In genomic region chr2:29314816-29315571, GRCh38 we compare ENCODE assay signal across 9 cellular contexts.
DNase-seq lines count a peak whose midpoint lies in the region; ATAC-seq and TF ChIP-seq lines count a peak whose summit lies in the region.
"Had no signal": no experiment of that assay in that cellular context is flagged by ENCODE, and none has a peak within 500 bp of the region (broad histone marks: within the 10 kb centered on the region; RNA-seq: fewer than 3 reads in every experiment).

No MANE protein-coding gene starts in this region.

- peak; percentile 38 for DNase-seq in CD1c-positive myeloid dendritic cell (ENCODE audit: extremely low spot score)
- peak in 4 of 10 donors; percentile 31 to 50 (median 45) for DNase-seq in dorsolateral prefrontal cortex
- DNase-seq in NCI-H146 treated with DMSO at 0.1 percent for 48 hours (lab: John Stamatoyannopoulos, UW; ENCODE audit: unreplicated experiment) = no peak
- no peak for DNase-seq in hepatic stellate cell (ENCODE audit: low spot score)

- no peaks in the 10 kb centered on the region for H3K36me3 ChIP-seq in rectal smooth muscle tissue (ENCODE audit: control insufficient read depth, insufficient read depth, low read length)

- no peak overlapping the region for H3K9ac ChIP-seq in rectal smooth muscle tissue (ENCODE audit: low read length)

- ATAC-seq in GM19455 (IDR thresholded peaks at IDR 0.05; ENCODE audit: unreplicated experiment) (peak; percentile 86), HG03521 (IDR thresholded peaks at IDR 0.05; ENCODE audit: unreplicated experiment) (peak; percentile 68)
- ATAC-seq in activated CD4-positive, CD25-positive, alpha-beta regulatory T cell treated with anti-CD3 and anti-CD28 coated beads, Interleukin-2, amount 50 U/mL, for 24 hours = peak; percentile 78 to 80
- ATAC-seq: HCT116 had no signal

- H3K27me3 ChIP-seq in dorsolateral prefrontal cortex (peaks cover 0 to 18% (median 0%) of the 10 kb centered on the region in 45 donors), rectal smooth muscle tissue (ENCODE audit: control insufficient read depth, insufficient read depth, low read length) (no peaks in the 10 kb centered on the region)

- H3K4me1 ChIP-seq in rectal smooth muscle tissue (ENCODE audit: control insufficient read depth, insufficient read depth, low read length) = peaks cover 9% of the 10 kb centered on the region

- H3K27ac ChIP-seq in dorsolateral prefrontal cortex = peak overlapping the region in 4 of 59 donors; percentile 13 to 40 (median 32)
- no peak overlapping the region for H3K27ac ChIP-seq in rectal smooth muscle tissue (ENCODE audit: low read depth, low read length)

- intact Hi-C loops in dorsolateral prefrontal cortex (cut with DNase I) = loop anchor here (5.0 to 10.0 kb wide), 2 partner anchors 527 to 530 kb away; no protein-coding TSS in a partner anchor

- peak in 7 of 56 donors; percentile 7 to 19 (median 11) for TF ChIP-seq CTCF in dorsolateral prefrontal cortex (IDR thresholded peaks at IDR 0.05 in 54 of 56, conservative IDR thresholded peaks at IDR 0.05 in 2 of 56; ENCODE audit: low read depth in 1 of 56, partially characterized antibody in 56 of 56)

- H3K4me3 ChIP-seq in dorsolateral prefrontal cortex (peak overlapping the region in 36 of 59 donors; percentile 1 to 49 (median 23)), rectal smooth muscle tissue (ENCODE audit: low read length) (peak overlapping the region; percentile 9)
